ENCODE assay signal across 24 cellular contexts in the genomic region with DNA sequence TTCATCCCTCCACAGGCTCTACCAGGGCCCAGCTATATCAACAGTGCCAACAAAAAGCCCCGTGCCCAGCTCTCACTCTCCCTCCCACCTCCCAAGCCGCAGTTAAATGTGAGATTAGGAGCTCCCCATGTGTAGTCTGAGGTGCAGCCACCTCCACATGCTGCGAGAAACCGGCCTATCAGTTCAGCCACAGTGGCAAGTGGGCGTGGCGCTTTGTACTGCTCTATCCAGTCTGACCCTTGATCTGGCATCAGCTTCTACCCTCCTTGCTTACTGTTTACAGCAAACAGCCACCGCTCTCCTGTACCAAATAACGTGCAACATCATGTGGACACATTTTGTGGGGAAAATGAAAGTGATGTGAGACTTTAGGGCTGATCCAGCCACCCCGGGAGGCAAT. TPM values are rescaled to one million over a fixed set of nuclear protein-coding genes. Genes with fewer than 3 reads are reported as not detected.
DNase-seq lines count a peak whose midpoint lies in the region; ATAC-seq and TF ChIP-seq lines count a peak whose summit lies in the region.
"Had no signal": no experiment of that assay in that cellular context is flagged by ENCODE, and none has a peak within 500 bp of the region (broad histone marks: within the 10 kb centered on the region; RNA-seq: fewer than 3 reads in every experiment).

No MANE protein-coding gene starts in this region.

- no peaks in the 10 kb centered on the region for H3K9me3 Mint-ChIP-seq in Calu3 (ENCODE audit: low read depth, unreplicated experiment)
- H3K9me3 Mint-ChIP-seq: natural killer cell treated with Interleukin-12 subunit alpha and Interleukin-12 subunit beta and Interleukin-15 and Interleukin-18, amount 100 ng/mL, for 72 hours had no signal

- POLR2A ChIA-PET in PC-9 (lab: Charles Lee; ENCODE audit: unreplicated experiment), result interaction anchor here (0.6 kb wide), 1 partner anchor 99 kb away, joined by 7 read pairs; no protein-coding TSS in a partner anchor

- H3K27me3 ChIP-seq in PC-9 (ENCODE audit: insufficient read depth, low read depth) (no peaks in the 10 kb centered on the region), muscle layer of duodenum (ENCODE audit: low read depth, low read length) (no peaks in the 10 kb centered on the region)

- DNase-seq in Calu3, result peak; percentile 19
- peak in 1 of 2 experiments; percentile 28 for DNase-seq in PC-9
- DNase-seq in substantia nigra (lab: John Stamatoyannopoulos, UW), result no peak
- no peak for DNase-seq in NCI-H1105 treated with DMSO at 0.1 percent for 48 hours (lab: John Stamatoyannopoulos, UW)
- no peak for DNase-seq in occipital lobe (lab: John Stamatoyannopoulos, UW)
- DNase-seq: activated CD4-positive, alpha-beta T cell treated with anti-CD3 and anti-CD28 coated beads, Interleukin-2, amount 50 U/mL, for 4 hours; activated naive CD4-positive, alpha-beta T cell; cerebellar nuclear complex; effector CD8-positive, alpha-beta T cell; GF-D8; heart right ventricle; NCI-H187 treated with DMSO at 0.1 percent for 48 hours; NCI-H446; RPMI8226; stimulated activated CD4-positive, alpha-beta T cell treated with anti-CD3 and anti-CD28 coated beads, Interleukin-4, amount 100 ng/mL, for 24 hours had no signal

- no TSS peak for BruUV-seq in Calu3 (replicated peaks; lab: Mats Ljungman, UMichigan)
- no TSS peak for BruUV-seq in PC-9 (replicated peaks; lab: Mats Ljungman, UMichigan)

- CTCF ChIA-PET in Calu3 (lab: Charles Lee) (interaction anchor here (0.6 to 1.0 kb wide), 2 partner anchors 51 to 130 kb away, joined by 3 to 4 read pairs; partner anchors contain the start of gene ATP6V1D), PC-9 (lab: Charles Lee) (no interaction called here)

- peaks cover 31% of the 10 kb centered on the region for H3K4me1 Mint-ChIP-seq in Calu3 (ENCODE audit: low read depth, unreplicated experiment)

- TF ChIP-seq CTCF in Calu3 (IDR thresholded peaks at IDR 0.05; ENCODE audit: unreplicated experiment) (no peak), PC-9 (conservative IDR thresholded peaks at IDR 0.05) (no peak)

- H3K27me3 Mint-ChIP-seq in Calu3 (ENCODE audit: unreplicated experiment), result no peaks in the 10 kb centered on the region

- peaks cover 46% of the 10 kb centered on the region for H3K79me2 ChIP-seq in PC-9 (ENCODE audit: low read depth)

- peak overlapping the region; percentile 36 for H3K27ac Mint-ChIP-seq in Calu3 (ENCODE audit: unreplicated experiment)
- H3K27ac Mint-ChIP-seq: natural killer cell treated with Interleukin-12 subunit alpha and Interleukin-12 subunit beta and Interleukin-15 and Interleukin-18, amount 100 ng/mL, for 72 hours had no signal

- peaks cover 35% of the 10 kb centered on the region for H3F3A ChIP-seq in PC-9 (ENCODE audit: insufficient read depth, low read depth)

- no peak overlapping the region for H3K27ac ChIP-seq in PC-9
- peak overlapping the region; percentile 29 for H3K27ac ChIP-seq in muscle layer of duodenum (ENCODE audit: low read length)
- H3K27ac ChIP-seq in substantia nigra (ENCODE audit: low read depth, low read length, poor library complexity, severe bottlenecking), result no peak overlapping the region
- H3K27ac ChIP-seq: heart right ventricle had no signal

- peaks cover 45% of the 10 kb centered on the region for H3K4me1 ChIP-seq in PC-9 (replicated peaks; ENCODE audit: insufficient read depth)
- H3K4me1 ChIP-seq in muscle layer of duodenum (ENCODE audit: control insufficient read depth in 1 of 2, insufficient read depth in 2 of 2, low read length in 2 of 2), result peaks cover 0 to 12% of the 10 kb centered on the region in 2 donors
- H3K4me1 ChIP-seq: prostate gland had no signal

- H2AFZ ChIP-seq in PC-9, result no peak overlapping the region

- ATAC-seq in esophagus mucosa (peak; percentile 47), HG03442 (IDR thresholded peaks at IDR 0.05; ENCODE audit: unreplicated experiment) (no peak)
- ATAC-seq: heart right ventricle; natural killer cell treated with Interleukin-12 subunit alpha and Interleukin-12 subunit beta and Interleukin-15 and Interleukin-18, amount 100 ng/mL, for 72 hours had no signal

- no peaks in the 10 kb centered on the region for H4K20me1 ChIP-seq in PC-9 (ENCODE audit: insufficient read depth)

- no peaks in the 10 kb centered on the region for H3K9me2 ChIP-seq in PC-9 (ENCODE audit: insufficient read depth)

- H3K4me3 ChIP-seq in PC-9 (no peak overlapping the region), muscle layer of duodenum (ENCODE audit: low read depth in 1 of 2, low read length in 2 of 2) (no peak overlapping the region)
- H3K4me3 ChIP-seq: heart right ventricle, lung, prostate gland, smooth muscle cell had no signal

- H3K36me3 Mint-ChIP-seq in Calu3 (ENCODE audit: insufficient read depth, unreplicated experiment), result peaks cover 31% of the 10 kb centered on the region
- H3K36me3 Mint-ChIP-seq: CD14-positive monocyte; natural killer cell treated with Interleukin-12 subunit alpha and Interleukin-12 subunit beta and Interleukin-15 and Interleukin-18, amount 100 ng/mL, for 72 hours had no signal

- intact Hi-C loops in Calu3 (cut with micrococcal nuclease; ENCODE audit: unreplicated experiment), result no loop called here
- intact Hi-C loops in PC-9 (cut with micrococcal nuclease; ENCODE audit: unreplicated experiment), result no loop called here

- H3K4me3 Mint-ChIP-seq in Calu3 (ENCODE audit: low read depth, unreplicated experiment), result peak overlapping the region; percentile 89
- H3K4me3 Mint-ChIP-seq: natural killer cell treated with Interleukin-12 subunit alpha and Interleukin-12 subunit beta and Interleukin-15 and Interleukin-18, amount 100 ng/mL, for 72 hours had no signal

- H3K9me3 ChIP-seq in PC-9 (ENCODE audit: insufficient read depth, low read depth), result no peaks in the 10 kb centered on the region
- H3K9me3 ChIP-seq in muscle layer of duodenum (ENCODE audit: control insufficient read depth in 1 of 2, low read length in 2 of 2), result no peaks in the 10 kb centered on the region
- H3K9me3 ChIP-seq: heart right ventricle, prostate gland had no signal

- H3K36me3 ChIP-seq in PC-9 (ENCODE audit: low read depth) (no peaks in the 10 kb centered on the region), muscle layer of duodenum (ENCODE audit: control insufficient read depth in 1 of 2, insufficient read depth in 2 of 2, low read length in 2 of 2) (no peaks in the 10 kb centered on the region)
- H3K36me3 ChIP-seq: heart right ventricle, prostate gland had no signal

- peak overlapping the region; percentile 83 for H3K4me2 ChIP-seq in PC-9

RNA-seq across cellular contexts. Expression of gene PLEK2, which starts 1.7 kb away (rescaled TPM):
- total RNA-seq in Calu3 (2022) (34.8 and 39.5 TPM in 2 replicates), PC-9 (2021) (32.7 and 46.0 TPM in 2 replicates), esophagus mucosa (24.5 TPM), occipital lobe (0.47 TPM)
- total RNA-seq: H4; natural killer cell treated with Interleukin-12 subunit alpha and Interleukin-12 subunit beta and Interleukin-15 and Interleukin-18, amount 100 ng/mL, for 72 hours had no signal

RNA-seq across cellular contexts. Expression of gene EIF2S1, which starts 50.2 kb away (rescaled TPM):
- 148 and 161 TPM in 2 replicates for total RNA-seq in Calu3 (2022)
- total RNA-seq in PC-9 (2021), result 144 and 146 TPM in 2 replicates
- 94.2 TPM for total RNA-seq in esophagus mucosa
- total RNA-seq in occipital lobe, result 92.8 TPM

RNA-seq across cellular contexts. Expression of gene ATP6V1D, which starts 50.7 kb away (rescaled TPM):
- total RNA-seq in Calu3 (2022), result 45.1 and 53.3 TPM in 2 replicates
- total RNA-seq in PC-9 (2021), result 62.7 and 67.9 TPM in 2 replicates
- 70.0 TPM for total RNA-seq in esophagus mucosa
- total RNA-seq in occipital lobe, result 152 TPM

Comparison
In these comparisons a context has a peak if more than half of its experiments do, and no peak if none do; other contexts are left out.
1. RNA of gene PLEK2, which starts 1.7 kb away (total RNA-seq): 32.7 to 46.0 TPM in PC-9, 34.8 to 39.5 TPM in Calu3 and 24.5 TPM in esophagus mucosa (single experiment); 0.47 TPM in occipital lobe (single experiment); every median in the first group is over 10 times any median in the second.